Comparison of ENCODE assay signal across 17 cellular contexts in genomic region chr2:65934992-65935629, GRCh38.
DNase-seq lines count a peak whose midpoint lies in the region; ATAC-seq and TF ChIP-seq lines count a peak whose summit lies in the region.
"Had no signal": no experiment of that assay in that cellular context is flagged by ENCODE, and none has a peak within 500 bp of the region (broad histone marks: within the 10 kb centered on the region; RNA-seq: fewer than 3 reads in every experiment).

No MANE protein-coding gene starts in this region.

- H3K27ac Mint-ChIP-seq in endothelial cell (ENCODE audit: unreplicated experiment) = peak overlapping the region; percentile 7
- no peak overlapping the region for H3K27ac Mint-ChIP-seq in stimulated activated naive B cell treated with anti-CD40 and anti-IgM and Interleukin-4, amounts not matched to agents 10 μg/mL and 1 μg/mL and 100 μg/mL, for 72 hours
- H3K27ac Mint-ChIP-seq: CD4-positive, alpha-beta memory T cell; GM23338; HFFc6 had no signal

- H3K4me1 ChIP-seq in adipocyte (ENCODE audit: control insufficient read depth, insufficient read depth, low read length) (no peaks in the 10 kb centered on the region), right lobe of liver (no peaks in the 10 kb centered on the region)
- H3K4me1 ChIP-seq: HAP-1 had no signal

- H3K4me1 Mint-ChIP-seq in endothelial cell (ENCODE audit: unreplicated experiment) = peaks cover 18% of the 10 kb centered on the region
- no peaks in the 10 kb centered on the region for H3K4me1 Mint-ChIP-seq in stimulated activated naive B cell treated with anti-CD40 and anti-IgM and Interleukin-4, amounts not matched to agents 10 μg/mL and 1 μg/mL and 100 μg/mL, for 72 hours
- H3K4me1 Mint-ChIP-seq: CD4-positive, alpha-beta memory T cell had no signal

- no peak overlapping the region for H3K4me3 ChIP-seq in adipocyte (ENCODE audit: low read length)
- H3K4me3 ChIP-seq in right lobe of liver = no peak overlapping the region
- no peak overlapping the region for H3K4me3 ChIP-seq in WERI-Rb-1 (ENCODE audit: low read depth, low read length)
- H3K4me3 ChIP-seq: GM23338, HAP-1 had no signal

- no peaks in the 10 kb centered on the region for H3K27me3 Mint-ChIP-seq in endothelial cell (ENCODE audit: unreplicated experiment)
- peaks cover 0 to 29% of the 10 kb centered on the region in 2 donors for H3K27me3 Mint-ChIP-seq in stimulated activated naive B cell treated with anti-CD40 and anti-IgM and Interleukin-4, amounts not matched to agents 10 μg/mL and 1 μg/mL and 100 μg/mL, for 72 hours

- no peaks in the 10 kb centered on the region for H3K36me3 ChIP-seq in adipocyte (ENCODE audit: control insufficient read depth, insufficient read depth, low read length, severe bottlenecking)
- no peaks in the 10 kb centered on the region for H3K36me3 ChIP-seq in right lobe of liver
- H3K36me3 ChIP-seq in WERI-Rb-1 = no peaks in the 10 kb centered on the region
- H3K36me3 ChIP-seq: HAP-1 had no signal

- peak; percentile 25 for DNase-seq in MV-4-11 (lab: John Stamatoyannopoulos, UW)
- DNase-seq in SKM-1 (lab: John Stamatoyannopoulos, UW; ENCODE audit: unreplicated experiment) = peak; percentile 10
- peak; percentile 13 for DNase-seq in adipocyte (ENCODE audit: low read depth)
- DNase-seq in endothelial cell (ENCODE audit: low spot score) = no peak
- DNase-seq in right lobe of liver = no peak
- DNase-seq in WERI-Rb-1 = no peak
- no peak for DNase-seq in activated effector memory CD4-positive, alpha-beta T cell treated with Interleukin-2 at 50 U/mL for 16 hours
- no peak for DNase-seq in stimulated activated naive B cell treated with anti-CD40 and anti-IgM and Interleukin-4, amounts not matched to agents 10 μg/mL and 1 μg/mL and 100 μg/mL, for 72 hours
- DNase-seq: C1 segment of cervical spinal cord; Calu3; CD4-positive, alpha-beta memory T cell; DMS53; DMS79 treated with DMSO at 0.1 percent for 48 hours; GF-D8; HFFc6 had no signal

- TF ChIP-seq CTCF in endothelial cell (IDR thresholded peaks at IDR 0.05; ENCODE audit: unreplicated experiment) (no peak), right lobe of liver (IDR thresholded peaks at IDR 0.05) (no peak), WERI-Rb-1 (IDR thresholded peaks at IDR 0.05; ENCODE audit: low read depth, low read length) (no peak)

- ATAC-seq in right lobe of liver = no peak
- no peak for ATAC-seq in stimulated activated naive B cell treated with anti-CD40 and anti-IgM and Interleukin-4, amounts not matched to agents 10 μg/mL and 1 μg/mL and 100 μg/mL, for 72 hours (replicated peaks)
- ATAC-seq: GM23338 had no signal

- H3K9ac ChIP-seq in adipocyte (ENCODE audit: low read length) = no peak overlapping the region

- intact Hi-C loops in right lobe of liver (cut with DNase I) = no loop called here

- 61% methylated on average over 3 of the region's 3 CpGs for WGBS in right lobe of liver (ENCODE audit: insufficient coverage, low coverage, low lambda C conversion rate, missing lambda C conversion rate)

- H3K9me3 ChIP-seq in adipocyte (ENCODE audit: control insufficient read depth, low read length) = no peaks in the 10 kb centered on the region
- no peaks in the 10 kb centered on the region for H3K9me3 ChIP-seq in right lobe of liver
- no peaks in the 10 kb centered on the region for H3K9me3 ChIP-seq in WERI-Rb-1 (ENCODE audit: severe bottlenecking)
- H3K9me3 ChIP-seq: HAP-1 had no signal

- no peak overlapping the region for H3K4me3 Mint-ChIP-seq in endothelial cell (ENCODE audit: unreplicated experiment)
- no peak overlapping the region for H3K4me3 Mint-ChIP-seq in stimulated activated naive B cell treated with anti-CD40 and anti-IgM and Interleukin-4, amounts not matched to agents 10 μg/mL and 1 μg/mL and 100 μg/mL, for 72 hours
- H3K4me3 Mint-ChIP-seq: CD4-positive, alpha-beta memory T cell; GM23338; HFFc6 had no signal

- H3K9me3 Mint-ChIP-seq in endothelial cell (ENCODE audit: unreplicated experiment) = no peaks in the 10 kb centered on the region
- H3K9me3 Mint-ChIP-seq in stimulated activated naive B cell treated with anti-CD40 and anti-IgM and Interleukin-4, amounts not matched to agents 10 μg/mL and 1 μg/mL and 100 μg/mL, for 72 hours = peaks cover 0 to 3% of the 10 kb centered on the region in 2 donors

- H3K27ac ChIP-seq in right lobe of liver = no peak overlapping the region
- no peak overlapping the region for H3K27ac ChIP-seq in WERI-Rb-1

- H3K36me3 Mint-ChIP-seq in endothelial cell (ENCODE audit: low read depth, unreplicated experiment) = peaks cover 3% of the 10 kb centered on the region
- no peaks in the 10 kb centered on the region for H3K36me3 Mint-ChIP-seq in stimulated activated naive B cell treated with anti-CD40 and anti-IgM and Interleukin-4, amounts not matched to agents 10 μg/mL and 1 μg/mL and 100 μg/mL, for 72 hours
- H3K36me3 Mint-ChIP-seq: CD4-positive, alpha-beta memory T cell had no signal

- H3K27me3 ChIP-seq in adipocyte (replicated peaks; ENCODE audit: control insufficient read depth, insufficient read depth, low read length) = peaks cover 18% of the 10 kb centered on the region
- no peaks in the 10 kb centered on the region for H3K27me3 ChIP-seq in right lobe of liver
- H3K27me3 ChIP-seq in WERI-Rb-1 (ENCODE audit: insufficient read depth, low read depth, severe bottlenecking) = peaks cover 84% of the 10 kb centered on the region

- no peak for TF ChIP-seq POLR2A in right lobe of liver (IDR thresholded peaks at IDR 0.05)

Comparison
In these comparisons a context has a peak if more than half of its experiments do, and no peak if none do; other contexts are left out.
1. DNase-seq: peak in MV-4-11 (single experiment), SKM-1 (single experiment) and adipocyte (single experiment); none in endothelial cell (single experiment), right lobe of liver (0 of 3), WERI-Rb-1 (single experiment), activated effector memory CD4-positive, alpha-beta T cell treated with Interleukin-2 at 50 U/mL for 16 hours (single experiment) and stimulated activated naive B cell treated with anti-CD40 and anti-IgM and Interleukin-4, amounts not matched to agents 10 μg/mL and 1 μg/mL and 100 μg/mL, for 72 hours (single experiment).